In the genomic region with DNA sequence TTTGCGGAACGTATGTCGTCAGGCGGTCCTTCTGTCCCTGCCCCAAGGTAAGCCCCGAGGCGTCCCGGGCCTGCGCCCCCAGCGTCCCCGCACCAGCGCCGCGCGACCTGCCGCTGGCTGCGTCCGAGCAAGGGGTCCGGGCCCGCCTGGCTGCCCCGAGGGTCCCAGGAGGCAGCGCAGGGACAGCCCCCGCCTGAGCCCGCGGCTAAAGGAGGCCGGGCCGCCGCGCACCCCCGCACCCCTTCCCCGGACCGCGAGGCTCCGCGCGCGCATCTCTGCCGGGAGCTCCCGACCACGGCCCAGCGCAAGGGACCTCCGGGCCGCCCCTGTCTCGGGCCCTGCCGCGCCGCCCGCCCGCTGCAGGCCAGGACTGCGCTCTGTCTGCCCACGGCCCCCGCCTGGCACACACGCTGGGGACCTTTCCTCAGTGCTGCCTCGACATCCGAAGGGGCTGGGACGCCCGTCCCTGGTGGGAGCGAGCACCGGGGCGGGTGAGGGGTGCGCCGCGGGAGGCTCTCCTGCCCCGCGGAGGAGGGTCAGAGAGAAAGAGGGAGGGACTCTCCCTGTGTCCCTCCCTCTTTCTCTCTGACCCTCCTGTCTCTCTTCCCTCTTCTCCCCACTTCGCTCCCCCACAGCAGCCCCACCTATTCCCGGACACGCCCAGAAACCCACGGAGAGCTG, we compare ENCODE assay signal across 9 cellular contexts. TPM values are rescaled to one million over a fixed set of nuclear protein-coding genes. Genes with fewer than 3 reads are reported as not detected.
A peak's percentile ranks its signal among the peaks of the same experiment; 100 is the strongest.
DNase-seq lines count a peak whose midpoint lies in the region; ATAC-seq and TF ChIP-seq lines count a peak whose summit lies in the region.
"Had no signal": no experiment of that assay in that cellular context is flagged by ENCODE, and none has a peak within 500 bp of the region (broad histone marks: within the 10 kb centered on the region; RNA-seq: fewer than 3 reads in every experiment).

No MANE protein-coding gene starts in this region.

- no peaks in the 10 kb centered on the region for H3K4me1 ChIP-seq in BE2C

- peaks cover 12% of the 10 kb centered on the region for H3K27me3 ChIP-seq in BE2C
- H3K27me3 ChIP-seq: body of pancreas had no signal

- DNase-seq in BE2C (no peak), SK-MEL-5 (ENCODE audit: low read depth, low spot score) (peak; percentile 20), fibroblast of the aortic adventitia (ENCODE audit: low read depth) (no peak), omental fat pad (ENCODE audit: low spot score) (no peak), NCI-H1694 (lab: John Stamatoyannopoulos, UW) (no peak)
- DNase-seq in activated CD8-positive, alpha-beta memory T cell treated with anti-CD3 and anti-CD28 coated beads, Interleukin-2, amount 50 U/mL, for 48 hours, result no peak

- TF ChIP-seq CTCF in BE2C (IDR thresholded peaks at IDR 0.05; ENCODE audit: low read depth, low read length), result no peak
- TF ChIP-seq CTCF in fibroblast of the aortic adventitia (IDR thresholded peaks at IDR 0.05; ENCODE audit: insufficient read depth, low read length), result no peak
- TF ChIP-seq CTCF in omental fat pad (IDR thresholded peaks at IDR 0.05), result no peak

- H3K4me3 ChIP-seq in BE2C (ENCODE audit: low read depth, low read length) (peak overlapping the region; percentile 20; the same call in 1 of the 2 replicates), fibroblast of the aortic adventitia (ENCODE audit: low read depth, low read length) (peak overlapping the region; percentile 67)
- H3K4me3 ChIP-seq: body of pancreas had no signal

- peak; percentile 84 for ATAC-seq in omental fat pad (ENCODE audit: low FRiP score)
- ATAC-seq in HG03439 (IDR thresholded peaks at IDR 0.05; ENCODE audit: unreplicated experiment), result no peak
- ATAC-seq in GM21526 (IDR thresholded peaks at IDR 0.05; ENCODE audit: low FRiP score, unreplicated experiment), result no peak
- ATAC-seq: body of pancreas had no signal

- in situ Hi-C loops in SK-MEL-5 (cut with HindIII; ENCODE audit: low pct_unique_long_range_greater_than_20kb, low sequenced_read_pairs), result no loop called here

- H3K9me3 ChIP-seq in BE2C, result no peaks in the 10 kb centered on the region
- H3K9me3 ChIP-seq: body of pancreas had no signal

- no peaks in the 10 kb centered on the region; the same call in 1 of the 2 replicates for H3K36me3 ChIP-seq in BE2C

RNA-seq across cellular contexts. Expression of a gene that starts 25.0 kb away (rescaled TPM):
- polyA plus RNA-seq in BE2C (2012; ENCODE audit: insufficient read depth, insufficient read length, low read depth), result not detected
- total RNA-seq in SK-MEL-5 (2014; rRNA removed; shearing (Covaris generic)), result 0.03 and 0.08 TPM in 2 replicates
- 0.09 TPM in 1 of 2 replicates, not detected in the other for polyA plus RNA-seq in SK-MEL-5 (2015; cell fraction: cytosol; rRNA removed)
- polyA plus RNA-seq in SK-MEL-5 (2015; cell fraction: nucleus; rRNA removed), result 0.12 TPM in 2 replicates
- total RNA-seq in fibroblast of the aortic adventitia (ENCODE audit: low replicate concordance) (0.36 TPM in 1 of 2 replicates, not detected in the other), omental fat pad (not detected)
